Comparison of ENCODE assay signal across 1 cellular context in genomic region chr3:197654082-197654996, GRCh38.
A peak's percentile ranks its signal among the peaks of the same experiment; 100 is the strongest.
TF ChIP-seq lines count a peak whose summit lies in the region.

No MANE protein-coding gene starts in this region.

TF ChIP-seq in HepG2, 621 proteins besides CTCF, POLR2A, EP300 and RAD21 (continued from another document):
- TF ChIP-seq MYC (CRISPR knock-in tag; IDR thresholded peaks at IDR 0.05; ENCODE audit: borderline replicate concordance), result peak; percentile 14; the same call in 1 of the 2 replicates
- TF ChIP-seq GABPB1 (CRISPR knock-in tag; IDR thresholded peaks at IDR 0.05), result peak; percentile 54; the same call in 1 of the 2 replicates
- TF ChIP-seq ZFY (CRISPR knock-in tag; IDR thresholded peaks at IDR 0.05), result peak; percentile 76
- peak; percentile 25; the same call in 1 of the 2 replicates for TF ChIP-seq KDM2A (CRISPR knock-in tag; IDR thresholded peaks at IDR 0.05; ENCODE audit: borderline replicate concordance, low read depth)
- peak; percentile 37; the same call in 1 of the 2 replicates for TF ChIP-seq SAP130 (CRISPR knock-in tag; IDR thresholded peaks at IDR 0.05; ENCODE audit: low read depth)
